ENCODE assay signal across 21 cellular contexts in the genomic region with DNA sequence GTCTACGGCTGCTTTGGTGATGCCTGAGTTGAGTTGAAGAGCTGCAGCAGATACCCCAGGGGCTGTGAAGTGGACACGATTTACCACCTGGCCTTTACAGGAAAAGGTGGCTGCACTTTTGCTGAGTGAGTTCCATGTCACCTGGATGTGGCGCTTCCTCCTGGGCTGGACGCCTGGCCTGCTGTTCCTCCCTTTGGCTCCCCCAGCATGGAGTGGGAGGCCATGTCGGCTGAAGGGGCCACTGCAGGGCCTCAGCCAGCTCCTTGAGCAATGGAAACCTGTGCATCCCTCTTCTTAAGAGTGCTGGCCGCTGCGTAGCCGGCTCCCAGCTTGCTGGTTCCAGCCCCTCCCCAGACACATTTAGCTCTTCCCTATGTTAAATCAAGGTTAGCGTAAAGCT.
"Had no signal": no experiment of that assay in that cellular context is flagged by ENCODE, and none has a peak within 500 bp of the region (broad histone marks: within the 10 kb centered on the region; RNA-seq: fewer than 3 reads in every experiment).

No MANE protein-coding gene starts in this region.

- H3K27ac Mint-ChIP-seq: activated CD8-positive, alpha-beta memory T cell treated with anti-CD3 and anti-CD28 coated beads, Interleukin-2, amount 10 ng/mL, durations not matched to agents 7 days and 5 days; activated CD8-positive, alpha-beta T cell treated with anti-CD3 and anti-CD28 coated beads, Interleukin-2, amount 10 ng/mL, durations not matched to agents 7 days and 5 days; activated naive CD4-positive, alpha-beta T cell treated with anti-CD3 and anti-CD28 coated beads, Interleukin-2, amount 10 ng/mL, durations not matched to agents 7 days and 5 days; activated naive CD8-positive, alpha-beta T cell treated with anti-CD3 and anti-CD28 coated beads for 36 hours; T-helper 1 cell treated with Interleukin-12 subunit alpha and Interleukin-12 subunit beta and Interleukin-4 antibody, amounts not matched to agents 30 μg/mL and 1 μg/mL, for 36 hours had no signal

- H3K9me3 Mint-ChIP-seq: activated naive CD8-positive, alpha-beta T cell treated with anti-CD3 and anti-CD28 coated beads for 36 hours; activated T-cell treated with anti-CD3 and anti-CD28 coated beads, Interleukin-2, amount 50 U/mL, for 4 hours; T-helper 1 cell treated with Interleukin-12 subunit alpha and Interleukin-12 subunit beta and Interleukin-4 antibody, amounts not matched to agents 30 μg/mL and 1 μg/mL, for 36 hours had no signal

- H3K27me3 Mint-ChIP-seq: activated CD8-positive, alpha-beta memory T cell treated with anti-CD3 and anti-CD28 coated beads, Interleukin-2, amount 10 ng/mL, durations not matched to agents 7 days and 5 days; activated naive CD4-positive, alpha-beta T cell treated with anti-CD3 and anti-CD28 coated beads, Interleukin-2, amount 10 ng/mL, durations not matched to agents 7 days and 5 days; activated naive CD8-positive, alpha-beta T cell treated with anti-CD3 and anti-CD28 coated beads for 36 hours had no signal

- H3K36me3 Mint-ChIP-seq: activated CD8-positive, alpha-beta memory T cell treated with anti-CD3 and anti-CD28 coated beads, Interleukin-2, amount 10 ng/mL, durations not matched to agents 7 days and 5 days; activated naive CD4-positive, alpha-beta T cell treated with anti-CD3 and anti-CD28 coated beads, Interleukin-2, amount 10 ng/mL, durations not matched to agents 7 days and 5 days; activated naive CD8-positive, alpha-beta T cell treated with anti-CD3 and anti-CD28 coated beads for 36 hours had no signal

- DNase-seq: activated CD4-positive, alpha-beta T cell treated with anti-CD3 and anti-CD28 coated beads for 4 hours; activated CD8-positive, alpha-beta memory T cell treated with anti-CD3 and anti-CD28 coated beads, Interleukin-2, amount 10 ng/mL, durations not matched to agents 7 days and 5 days; activated CD8-positive, alpha-beta T cell treated with anti-CD3 and anti-CD28 coated beads, Interleukin-2, amount 10 ng/mL, durations not matched to agents 7 days and 5 days; activated gamma-delta T cell treated with Interleukin-2 at 50 U/mL for 16 hours; activated naive CD4-positive, alpha-beta T cell treated with anti-CD3 and anti-CD28 coated beads, Interleukin-2, amount 10 ng/mL, durations not matched to agents 7 days and 5 days; activated naive CD8-positive, alpha-beta T cell treated with anti-CD3 and anti-CD28 coated beads for 36 hours; activated T-cell treated with anti-CD3 and anti-CD28 coated beads, Interleukin-2, amount 50 U/mL, for 4 hours; NCI-H1092; NCI-H1417; NCI-H1930; NCI-H2107; NCI-H2171 treated with DMSO at 0.1 percent for 48 hours; NCI-H345; NCI-H510A; NCI-H526 treated with DMSO at 0.1 percent for 48 hours; NCI-H82; RPMI8226; SHP77 had no signal

- H3K4me1 Mint-ChIP-seq: activated CD8-positive, alpha-beta memory T cell treated with anti-CD3 and anti-CD28 coated beads, Interleukin-2, amount 10 ng/mL, durations not matched to agents 7 days and 5 days; activated naive CD4-positive, alpha-beta T cell treated with anti-CD3 and anti-CD28 coated beads, Interleukin-2, amount 10 ng/mL, durations not matched to agents 7 days and 5 days; activated naive CD8-positive, alpha-beta T cell treated with anti-CD3 and anti-CD28 coated beads for 36 hours had no signal

- ATAC-seq: activated CD4-positive, CD25-positive, alpha-beta regulatory T cell treated with anti-CD3 and anti-CD28 coated beads, Interleukin-2, amount 50 U/mL, for 24 hours; activated CD8-positive, alpha-beta memory T cell treated with anti-CD3 and anti-CD28 coated beads, Interleukin-2, amount 10 ng/mL, durations not matched to agents 7 days and 5 days; activated CD8-positive, alpha-beta T cell treated with anti-CD3 and anti-CD28 coated beads, Interleukin-2, amount 10 ng/mL, durations not matched to agents 7 days and 5 days; activated T-cell treated with anti-CD3 and anti-CD28 coated beads, Interleukin-2, amount 50 U/mL, for 4 hours; Panc1 had no signal

- H3K4me3 Mint-ChIP-seq: activated CD8-positive, alpha-beta memory T cell treated with anti-CD3 and anti-CD28 coated beads, Interleukin-2, amount 10 ng/mL, durations not matched to agents 7 days and 5 days; activated CD8-positive, alpha-beta T cell treated with anti-CD3 and anti-CD28 coated beads, Interleukin-2, amount 10 ng/mL, durations not matched to agents 7 days and 5 days; activated naive CD4-positive, alpha-beta T cell treated with anti-CD3 and anti-CD28 coated beads, Interleukin-2, amount 10 ng/mL, durations not matched to agents 7 days and 5 days; activated naive CD8-positive, alpha-beta T cell treated with anti-CD3 and anti-CD28 coated beads for 36 hours; activated T-cell treated with anti-CD3 and anti-CD28 coated beads, Interleukin-2, amount 50 U/mL, for 4 hours; T-helper 1 cell treated with Interleukin-12 subunit alpha and Interleukin-12 subunit beta and Interleukin-4 antibody, amounts not matched to agents 30 μg/mL and 1 μg/mL, for 36 hours had no signal
